ENCODE assay signal across 18 cellular contexts in genomic region chr15:100900136-100900894, GRCh38. TPM values are rescaled to one million over a fixed set of nuclear protein-coding genes. Genes with fewer than 3 reads are reported as not detected.
A peak's percentile ranks its signal among the peaks of the same experiment; 100 is the strongest.
DNase-seq lines count a peak whose midpoint lies in the region; ATAC-seq and TF ChIP-seq lines count a peak whose summit lies in the region.
"Had no signal": no experiment of that assay in that cellular context is flagged by ENCODE, and none has a peak within 500 bp of the region (broad histone marks: within the 10 kb centered on the region; RNA-seq: fewer than 3 reads in every experiment).

No MANE protein-coding gene starts in this region.

- CTCF ChIA-PET in activated CD4-positive, alpha-beta memory T cell treated with anti-CD3 and anti-CD28 coated beads, Interleukin-2, amount 10 ng/mL, durations not matched to agents 7 days and 5 days (lab: Charles Lee), result no interaction called here

- H3K4me3 Mint-ChIP-seq in activated CD4-positive, alpha-beta memory T cell treated with anti-CD3 and anti-CD28 coated beads, Interleukin-2, amount 10 ng/mL, durations not matched to agents 7 days and 5 days, result no peak overlapping the region
- H3K4me3 Mint-ChIP-seq: activated naive CD8-positive, alpha-beta T cell; activated T-cell treated with anti-CD3 and anti-CD28 coated beads, Interleukin-2, amount 50 U/mL, for 4 hours had no signal

- peak overlapping the region; percentile 36 for H2AFZ ChIP-seq in neuronal stem cell (ENCODE audit: low read length)

- H2BK15ac ChIP-seq in neuronal stem cell (ENCODE audit: low read length), result no peak overlapping the region

- ATAC-seq in body of pancreas, result no peak
- ATAC-seq: A549; activated T-cell treated with anti-CD3 and anti-CD28 coated beads, Interleukin-2, amount 50 U/mL, for 4 hours; upper lobe of right lung had no signal

- H3K9me3 ChIP-seq in body of pancreas (no peaks in the 10 kb centered on the region), neuronal stem cell (replicated peaks in 1 of 2; ENCODE audit: control insufficient read depth in 2 of 2, insufficient read depth in 1 of 2, low read depth in 1 of 2, low read length in 2 of 2) (peaks cover 0 to 3% of the 10 kb centered on the region in 2 donors), vagina (no peaks in the 10 kb centered on the region)
- H3K9me3 ChIP-seq: A549, upper lobe of right lung had no signal

- no peaks in the 10 kb centered on the region for H3K36me3 ChIP-seq in body of pancreas (replicated peaks in 1 of 2; ENCODE audit: insufficient read depth in 1 of 2, low read depth in 2 of 2)
- H3K36me3 ChIP-seq in neuronal stem cell (replicated peaks in 1 of 2; ENCODE audit: control insufficient read depth in 2 of 2, insufficient read depth in 2 of 2, low read length in 2 of 2), result no peaks in the 10 kb centered on the region
- H3K36me3 ChIP-seq in vagina, result no peaks in the 10 kb centered on the region
- H3K36me3 ChIP-seq: upper lobe of right lung had no signal

- no peak overlapping the region for H3K4ac ChIP-seq in neuronal stem cell (ENCODE audit: low read length)

- peaks cover 12% of the 10 kb centered on the region for H3K27me3 Mint-ChIP-seq in activated CD4-positive, alpha-beta memory T cell treated with anti-CD3 and anti-CD28 coated beads, Interleukin-2, amount 10 ng/mL, durations not matched to agents 7 days and 5 days

- no peak overlapping the region for H3K9ac ChIP-seq in neuronal stem cell (ENCODE audit: low read depth, low read length, poor library complexity)

- TF ChIP-seq CTCF in body of pancreas (IDR thresholded peaks at IDR 0.05) (no peak), vagina (IDR thresholded peaks at IDR 0.05) (no peak)

- TF ChIP-seq POLR2A in body of pancreas (IDR thresholded peaks at IDR 0.05), result no peak
- no peak for TF ChIP-seq POLR2A in vagina (IDR thresholded peaks at IDR 0.05)

- no peak overlapping the region for H3K14ac ChIP-seq in neuronal stem cell (ENCODE audit: low read length)

- H2BK120ac ChIP-seq in neuronal stem cell (ENCODE audit: low read depth, low read length), result no peak overlapping the region

- peaks cover 31% of the 10 kb centered on the region for H3K4me1 ChIP-seq in body of pancreas
- peaks cover 3 to 7% of the 10 kb centered on the region in 2 donors for H3K4me1 ChIP-seq in neuronal stem cell (ENCODE audit: control insufficient read depth in 2 of 2, insufficient read depth in 1 of 2, low read depth in 1 of 2, low read length in 2 of 2)
- peaks cover 44% of the 10 kb centered on the region for H3K4me1 ChIP-seq in vagina
- H3K4me1 ChIP-seq: A549 had no signal

- H3K36me3 Mint-ChIP-seq in activated CD4-positive, alpha-beta memory T cell treated with anti-CD3 and anti-CD28 coated beads, Interleukin-2, amount 10 ng/mL, durations not matched to agents 7 days and 5 days (ENCODE audit: low read depth), result no peaks in the 10 kb centered on the region
- H3K36me3 Mint-ChIP-seq: activated naive CD8-positive, alpha-beta T cell had no signal

- 61 to 69% methylated on average over 15 of the region's 15 CpGs for WGBS in body of pancreas, 2 donors
- WGBS in neuronal stem cell (ENCODE audit: extremely low coverage in 2 of 2, insufficient read length in 2 of 2, insufficient replicate concordance in 1 of 2), 2 donors, result no CpG with 5 or more reads among the region's 15 CpGs

- H4K91ac ChIP-seq in neuronal stem cell (ENCODE audit: low read depth, low read length, poor library complexity), result no peak overlapping the region

- H2BK5ac ChIP-seq in neuronal stem cell (ENCODE audit: low read length), result no peak overlapping the region

- H3K4me3 ChIP-seq in body of pancreas (no peak overlapping the region), neuronal stem cell (ENCODE audit: low read length in 2 of 2) (no peak overlapping the region), vagina (no peak overlapping the region)
- H3K4me3 ChIP-seq: A549, upper lobe of right lung had no signal

- no peak overlapping the region for H2BK12ac ChIP-seq in neuronal stem cell (ENCODE audit: low read length)

- H3K18ac ChIP-seq in neuronal stem cell (ENCODE audit: low read length), result no peak overlapping the region

- H3K27ac ChIP-seq in body of pancreas (peak overlapping the region in 3 of 4 donors; percentile 93 to 98 (median 97)), neuronal stem cell (replicated peaks; ENCODE audit: low read length) (no peak overlapping the region), vagina (peak overlapping the region; percentile 87)
- H3K27ac ChIP-seq: A549, upper lobe of right lung had no signal

- no peaks in the 10 kb centered on the region for H3K9me3 Mint-ChIP-seq in activated CD4-positive, alpha-beta memory T cell treated with anti-CD3 and anti-CD28 coated beads, Interleukin-2, amount 10 ng/mL, durations not matched to agents 7 days and 5 days
- H3K9me3 Mint-ChIP-seq: activated T-cell treated with anti-CD3 and anti-CD28 coated beads, Interleukin-2, amount 50 U/mL, for 4 hours had no signal

- H3K4me1 Mint-ChIP-seq in activated CD4-positive, alpha-beta memory T cell treated with anti-CD3 and anti-CD28 coated beads, Interleukin-2, amount 10 ng/mL, durations not matched to agents 7 days and 5 days, result no peaks in the 10 kb centered on the region

- no peak overlapping the region for H3K23ac ChIP-seq in neuronal stem cell (ENCODE audit: low read depth, low read length, poor library complexity)

- DNase-seq in NCI-H748 (lab: John Stamatoyannopoulos, UW; ENCODE audit: unreplicated experiment) (peak; percentile 8), NCI-H748 treated with DMSO at 0.1 percent for 48 hours (lab: John Stamatoyannopoulos, UW) (no peak), body of pancreas (peak; percentile 47 to 74 (median 59)), neuronal stem cell (ENCODE audit: low spot score) (no peak), vagina (ENCODE audit: extremely low spot score in 2 of 2) (no peak), SW480 (ENCODE audit: low spot score) (no peak), HUDEP-2 (lab: John Stamatoyannopoulos, UW; ENCODE audit: unreplicated experiment in 76 of 76) (no peak)
- no peak for DNase-seq in activated CD4-positive, alpha-beta memory T cell treated with anti-CD3 and anti-CD28 coated beads, Interleukin-2, amount 10 ng/mL, durations not matched to agents 7 days and 5 days
- DNase-seq: activated CD4-positive, alpha-beta T cell treated with anti-CD3 and anti-CD28 coated beads, Interleukin-2, amount 50 U/mL, for 48 hours; activated T-cell treated with anti-CD3 and anti-CD28 coated beads, Interleukin-2, amount 50 U/mL, for 4 hours; DMS53; Karpas-422; NCI-H1694 treated with DMSO at 0.1 percent for 48 hours; NCI-H510A; stimulated activated naive CD4-positive, alpha-beta T cell; upper lobe of right lung had no signal

- H3K79me1 ChIP-seq in neuronal stem cell (ENCODE audit: low read depth, low read length), result no peaks in the 10 kb centered on the region

- POLR2A ChIA-PET in activated CD4-positive, alpha-beta memory T cell treated with anti-CD3 and anti-CD28 coated beads, Interleukin-2, amount 10 ng/mL, durations not matched to agents 7 days and 5 days (lab: Charles Lee), result no interaction called here

- H4K8ac ChIP-seq in neuronal stem cell (ENCODE audit: low read depth, low read length), result no peak overlapping the region

- H3K4me2 ChIP-seq in neuronal stem cell (ENCODE audit: insufficient read depth, low read length, poor library complexity, severe bottlenecking), result peak overlapping the region; percentile 12
- H3K4me2 ChIP-seq: A549 had no signal

- no peak overlapping the region for H2AK5ac ChIP-seq in neuronal stem cell (ENCODE audit: low read depth, low read length)

- H3K27me3 ChIP-seq in body of pancreas, result no peaks in the 10 kb centered on the region
- peaks cover 0 to 15% (median 0%) of the 10 kb centered on the region in 3 experiments for H3K27me3 ChIP-seq in neuronal stem cell (ENCODE audit: control insufficient read depth in 3 of 3, insufficient read depth in 3 of 3, low read depth in 1 of 3, low read length in 3 of 3)
- H3K27me3 ChIP-seq in vagina, result no peaks in the 10 kb centered on the region
- H3K27me3 ChIP-seq: upper lobe of right lung had no signal

- H3K27ac Mint-ChIP-seq in activated CD4-positive, alpha-beta memory T cell treated with anti-CD3 and anti-CD28 coated beads, Interleukin-2, amount 10 ng/mL, durations not matched to agents 7 days and 5 days, result no peak overlapping the region
- H3K27ac Mint-ChIP-seq: activated naive CD8-positive, alpha-beta T cell had no signal

- intact Hi-C loops in body of pancreas (cut with DNase I), result no loop called here
- intact Hi-C loops in vagina (cut with DNase I), result no loop called here

RNA-seq across cellular contexts. Expression of gene LRRK1, which starts 18.8 kb away (rescaled TPM):
- total RNA-seq in body of pancreas, result 10 to 100 TPM; 12.2 to 14.0 TPM
- 0.13 TPM for polyA plus RNA-seq in neuronal stem cell (2013, experiment 1 of 2)
- 0.08 TPM for polyA plus RNA-seq in neuronal stem cell (2013, experiment 2 of 2)
- total RNA-seq in vagina, result 21.1 TPM
- total RNA-seq in activated CD4-positive, alpha-beta memory T cell treated with anti-CD3 and anti-CD28 coated beads, Interleukin-2, amount 10 ng/mL, durations not matched to agents 7 days and 5 days, result 1 to 10 TPM; 1.0 to 1.1 TPM

RNA-seq across cellular contexts. Expression of gene ALDH1A3, which starts 20.7 kb away (rescaled TPM):
- 10 to 100 TPM; 19.5 to 33.9 TPM for total RNA-seq in body of pancreas
- 0.52 TPM for polyA plus RNA-seq in neuronal stem cell (2013, experiment 1 of 2)
- polyA plus RNA-seq in neuronal stem cell (2013, experiment 2 of 2), result 0.64 TPM
- total RNA-seq in vagina, result 62.9 TPM
- total RNA-seq in activated CD4-positive, alpha-beta memory T cell treated with anti-CD3 and anti-CD28 coated beads, Interleukin-2, amount 10 ng/mL, durations not matched to agents 7 days and 5 days, result not detected

Comparison
In these comparisons a context has a peak if more than half of its experiments do, and no peak if none do; other contexts are left out.
1. DNase-seq: peak in NCI-H748 (single experiment) and body of pancreas (4 of 4); none in NCI-H748 treated with DMSO at 0.1 percent for 48 hours (single experiment), neuronal stem cell (single experiment), vagina (0 of 2), SW480 (single experiment), HUDEP-2 (0 of 76) and activated CD4-positive, alpha-beta memory T cell treated with anti-CD3 and anti-CD28 coated beads, Interleukin-2, amount 10 ng/mL, durations not matched to agents 7 days and 5 days (single experiment).
2. RNA of gene LRRK1, which starts 18.8 kb away (total RNA-seq): 21.1 TPM in vagina (single experiment) and 12.2 to 14.0 TPM in body of pancreas; 1.0 to 1.1 TPM in activated CD4-positive, alpha-beta memory T cell treated with anti-CD3 and anti-CD28 coated beads, Interleukin-2, amount 10 ng/mL, durations not matched to agents 7 days and 5 days; every median in the first group is over 4 times any median in the second.
3. RNA of gene ALDH1A3, which starts 20.7 kb away (total RNA-seq): 62.9 TPM in vagina (single experiment) and 19.5 to 33.9 TPM in body of pancreas; not detected in activated CD4-positive, alpha-beta memory T cell treated with anti-CD3 and anti-CD28 coated beads, Interleukin-2, amount 10 ng/mL, durations not matched to agents 7 days and 5 days; every median in the first group is over 10 times any median in the second.